ENCODE assay signal across 2 cellular contexts in genomic region chr5:97365918-97366317, GRCh38.
TF ChIP-seq lines count a peak whose summit lies in the region.

No MANE protein-coding gene starts in this region.

TF ChIP-seq in GM23338, 12 proteins besides CTCF, POLR2A, EP300 and RAD21 (continued from another document):
- TF ChIP-seq REST (IDR thresholded peaks at IDR 0.05; ENCODE audit: unreplicated experiment) (no peak), EZH2 (IDR thresholded peaks at IDR 0.05; ENCODE audit: low read depth, unreplicated experiment) (no peak), ZNF331 (CRISPR knock-in tag; IDR thresholded peaks at IDR 0.05; ENCODE audit: low read depth) (no peak), ZNF462 (CRISPR knock-in tag; IDR thresholded peaks at IDR 0.05) (no peak), ZNF114 (CRISPR knock-in tag; IDR thresholded peaks at IDR 0.05) (no peak), STAT1 (IDR thresholded peaks at IDR 0.05; ENCODE audit: unreplicated experiment) (no peak)

TF ChIP-seq in GM12878, 131 proteins besides CTCF, POLR2A, EP300 and RAD21 (continued from another document):
- TF ChIP-seq ZBTB4 (CRISPR knock-in tag; IDR thresholded peaks at IDR 0.05) = no peak
- no peak for TF ChIP-seq TCF7 (IDR thresholded peaks at IDR 0.05; ENCODE audit: borderline replicate concordance)
- TF ChIP-seq SIX5 (IDR thresholded peaks at IDR 0.05; ENCODE audit: low read depth, low read length, severe bottlenecking) = no peak
- TF ChIP-seq SKIL (IDR thresholded peaks at IDR 0.05; ENCODE audit: low read depth, poor library complexity, severe bottlenecking) = no peak
- TF ChIP-seq ZNF592 (IDR thresholded peaks at IDR 0.05) = no peak
- TF ChIP-seq MEF2A (IDR thresholded peaks at IDR 0.05; ENCODE audit: insufficient read depth, low read depth, low read length) = no peak
- no peak for TF ChIP-seq YY1 (IDR thresholded peaks at IDR 0.05; ENCODE audit: low read depth, low read length)
TF ChIP-seq in GM12878: peak in this region for 0.
